2 cellular contexts compared by ENCODE assay signal in genomic region chr17:68777856-68778694, GRCh38.
TF ChIP-seq lines count a peak whose summit lies in the region.

No MANE protein-coding gene starts in this region.

TF ChIP-seq in HepG2, 621 proteins besides CTCF, POLR2A, EP300 and RAD21 (continued from another document and continues in another):
- 0 out of 2 replicates have a peak, but pooled peaks have one; percentile 16 for TF ChIP-seq SATB2 (CRISPR knock-in tag; IDR thresholded peaks at IDR 0.05)
- no peak for TF ChIP-seq FOXO4 (CRISPR knock-in tag; conservative IDR thresholded peaks at IDR 0.05)
- no peak for TF ChIP-seq ZBTB39 (CRISPR knock-in tag; IDR thresholded peaks at IDR 0.05)
- TF ChIP-seq ZNF563 (CRISPR knock-in tag; IDR thresholded peaks at IDR 0.05) = no peak
- TF ChIP-seq PAXIP1 (CRISPR knock-in tag; conservative IDR thresholded peaks at IDR 0.05) = peak; percentile 93
- TF ChIP-seq ZNF792 (CRISPR knock-in tag; IDR thresholded peaks at IDR 0.05) = no peak
- TF ChIP-seq RCOR2 (CRISPR knock-in tag; IDR thresholded peaks at IDR 0.05) = no peak
- peak; percentile 31; the same call in 1 of the 2 replicates for TF ChIP-seq KDM6A (CRISPR knock-in tag; IDR thresholded peaks at IDR 0.05; ENCODE audit: low read depth)
- TF ChIP-seq SMC3 (IDR thresholded peaks at IDR 0.05; ENCODE audit: low read length) = no peak
- no peak for TF ChIP-seq ZNF570 (CRISPR knock-in tag; IDR thresholded peaks at IDR 0.05; ENCODE audit: borderline replicate concordance)
- no peak for TF ChIP-seq MTF1 (CRISPR knock-in tag; IDR thresholded peaks at IDR 0.05)
- no peak for TF ChIP-seq MBNL3 (CRISPR knock-in tag; conservative IDR thresholded peaks at IDR 0.05)
- no peak for TF ChIP-seq NFAT5 (CRISPR knock-in tag; IDR thresholded peaks at IDR 0.05)
- peak; percentile 58; the same call in 1 of the 2 replicates for TF ChIP-seq MIXL1 (CRISPR knock-in tag; IDR thresholded peaks at IDR 0.05)
- TF ChIP-seq ZNF572 (CRISPR knock-in tag; IDR thresholded peaks at IDR 0.05) = no peak
- peak; percentile 45 for TF ChIP-seq GATAD2A (CRISPR knock-in tag; IDR thresholded peaks at IDR 0.05)

TF ChIP-seq in WTC11, 78 proteins besides CTCF, POLR2A, EP300 and RAD21 (continued from another document):
- TF ChIP-seq AR (CRISPR knock-in tag; IDR thresholded peaks at IDR 0.05) (no peak), ZNF425 (CRISPR knock-in tag; conservative IDR thresholded peaks at IDR 0.05) (no peak), ZBTB21 (CRISPR knock-in tag; IDR thresholded peaks at IDR 0.05; ENCODE audit: borderline replicate concordance) (no peak), FOXK1 (CRISPR knock-in tag; IDR thresholded peaks at IDR 0.05) (no peak), ZNF219 (CRISPR knock-in tag; IDR thresholded peaks at IDR 0.05; ENCODE audit: borderline replicate concordance) (no peak), JUN (CRISPR knock-in tag; IDR thresholded peaks at IDR 0.05) (no peak), MYBL2 (CRISPR knock-in tag; IDR thresholded peaks at IDR 0.05) (no peak), SOX15 (CRISPR knock-in tag; IDR thresholded peaks at IDR 0.05) (no peak), MAX (CRISPR knock-in tag; IDR thresholded peaks at IDR 0.05) (no peak), RORB (CRISPR knock-in tag; IDR thresholded peaks at IDR 0.05) (no peak)
